Comparison of ENCODE assay signal across 1 cellular context in the genomic region with DNA sequence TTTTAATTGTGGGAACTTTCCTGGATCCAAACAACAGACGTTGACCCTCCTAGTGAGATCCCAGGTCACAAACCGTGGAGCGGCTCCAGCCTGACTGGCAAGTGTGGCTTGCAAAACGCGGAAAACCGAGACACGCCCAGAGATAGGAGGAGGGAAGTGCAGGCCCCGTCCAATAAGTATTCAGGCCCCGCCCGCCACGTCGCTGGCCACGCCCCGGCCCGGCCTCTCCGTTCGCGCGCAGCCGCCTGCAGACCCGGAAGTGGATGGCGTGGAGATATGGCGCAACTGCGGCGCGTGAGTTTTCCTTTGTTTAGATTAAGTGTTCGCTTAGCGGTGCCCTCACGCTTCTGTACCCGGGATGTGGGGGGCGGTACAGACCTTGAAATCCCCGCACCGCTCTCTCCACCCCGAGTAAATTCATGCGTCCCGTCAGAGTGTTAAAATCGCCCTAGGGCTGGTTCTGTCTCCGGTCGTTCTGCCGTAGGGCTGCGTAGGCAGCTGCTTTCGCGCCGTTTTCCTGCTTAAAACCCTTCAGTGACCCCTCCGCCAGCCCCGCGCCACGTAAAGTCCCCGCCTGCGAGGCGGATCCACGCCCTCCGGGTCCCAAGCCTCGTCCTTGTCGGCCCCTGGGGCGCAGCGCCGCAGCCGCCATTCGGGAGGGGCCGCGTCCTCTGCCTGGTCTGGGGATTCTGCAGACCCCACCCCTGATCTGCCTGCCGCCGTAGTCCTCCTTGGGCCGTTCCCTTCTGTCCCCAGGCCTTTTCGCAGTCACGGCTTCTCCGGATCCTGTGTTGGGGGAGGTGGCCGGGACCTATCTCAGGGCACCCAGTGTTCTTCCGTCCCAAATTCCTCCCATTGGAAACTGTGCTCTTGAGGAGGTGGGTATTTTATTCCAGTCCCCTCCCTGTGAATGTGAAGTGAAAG.
TF ChIP-seq lines count a peak whose summit lies in the region.

A gene (plus strand): TSS at position 250 of the 924 bp plus-strand sequence. CDS start 27 bp downstream, at position 277.

TF ChIP-seq in K562, 482 proteins besides CTCF, POLR2A, EP300 and RAD21 (continued from another document and continues in another):
- TF ChIP-seq, protein P1, sequence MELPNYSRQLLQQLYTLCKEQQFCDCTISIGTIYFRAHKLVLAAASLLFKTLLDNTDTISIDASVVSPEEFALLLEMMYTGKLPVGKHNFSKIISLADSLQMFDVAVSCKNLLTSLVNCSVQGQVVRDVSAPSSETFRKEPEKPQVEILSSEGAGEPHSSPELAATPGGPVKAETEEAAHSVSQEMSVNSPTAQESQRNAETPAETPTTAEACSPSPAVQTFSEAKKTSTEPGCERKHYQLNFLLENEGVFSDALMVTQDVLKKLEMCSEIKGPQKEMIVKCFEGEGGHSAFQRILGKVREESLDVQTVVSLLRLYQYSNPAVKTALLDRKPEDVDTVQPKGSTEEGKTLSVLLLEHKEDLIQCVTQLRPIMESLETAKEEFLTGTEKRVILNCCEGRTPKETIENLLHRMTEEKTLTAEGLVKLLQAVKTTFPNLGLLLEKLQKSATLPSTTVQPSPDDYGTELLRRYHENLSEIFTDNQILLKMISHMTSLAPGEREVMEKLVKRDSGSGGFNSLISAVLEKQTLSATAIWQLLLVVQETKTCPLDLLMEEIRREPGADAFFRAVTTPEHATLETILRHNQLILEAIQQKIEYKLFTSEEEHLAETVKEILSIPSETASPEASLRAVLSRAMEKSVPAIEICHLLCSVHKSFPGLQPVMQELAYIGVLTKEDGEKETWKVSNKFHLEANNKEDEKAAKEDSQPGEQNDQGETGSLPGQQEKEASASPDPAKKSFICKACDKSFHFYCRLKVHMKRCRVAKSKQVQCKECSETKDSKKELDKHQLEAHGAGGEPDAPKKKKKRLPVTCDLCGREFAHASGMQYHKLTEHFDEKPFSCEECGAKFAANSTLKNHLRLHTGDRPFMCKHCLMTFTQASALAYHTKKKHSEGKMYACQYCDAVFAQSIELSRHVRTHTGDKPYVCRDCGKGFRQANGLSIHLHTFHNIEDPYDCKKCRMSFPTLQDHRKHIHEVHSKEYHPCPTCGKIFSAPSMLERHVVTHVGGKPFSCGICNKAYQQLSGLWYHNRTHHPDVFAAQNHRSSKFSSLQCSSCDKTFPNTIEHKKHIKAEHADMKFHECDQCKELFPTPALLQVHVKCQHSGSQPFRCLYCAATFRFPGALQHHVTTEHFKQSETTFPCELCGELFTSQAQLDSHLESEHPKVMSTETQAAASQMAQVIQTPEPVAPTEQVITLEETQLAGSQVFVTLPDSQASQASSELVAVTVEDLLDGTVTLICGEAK (IDR thresholded peaks at IDR 0.05) = no peak; the same call in 1 of the 2 replicates
- TF ChIP-seq, protein P1 (CRISPR knock-in tag; IDR thresholded peaks at IDR 0.05) = no peak
- TF ChIP-seq, protein P2, sequence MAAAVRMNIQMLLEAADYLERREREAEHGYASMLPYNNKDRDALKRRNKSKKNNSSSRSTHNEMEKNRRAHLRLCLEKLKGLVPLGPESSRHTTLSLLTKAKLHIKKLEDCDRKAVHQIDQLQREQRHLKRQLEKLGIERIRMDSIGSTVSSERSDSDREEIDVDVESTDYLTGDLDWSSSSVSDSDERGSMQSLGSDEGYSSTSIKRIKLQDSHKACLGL (CRISPR knock-in tag; IDR thresholded peaks at IDR 0.05; ENCODE audit: borderline replicate concordance, poor library complexity, severe bottlenecking) = no peak
- TF ChIP-seq ZNF146 (CRISPR knock-in tag; IDR thresholded peaks at IDR 0.05; ENCODE audit: unreplicated experiment) = no peak
- TF ChIP-seq POLR2B (IDR thresholded peaks at IDR 0.05; ENCODE audit: low read depth, partially characterized antibody) = peak; percentile 80
- TF ChIP-seq CHD2 (IDR thresholded peaks at IDR 0.05; ENCODE audit: low read depth, low read length) = 0 out of 2 replicates have a peak, but pooled peaks have one; percentile 29
- no peak for TF ChIP-seq SRSF9 (IDR thresholded peaks at IDR 0.05; ENCODE audit: borderline replicate concordance, low read depth, low read length)
- TF ChIP-seq PML (IDR thresholded peaks at IDR 0.05; ENCODE audit: low read length) = peak; percentile 39; the same call in 1 of the 2 replicates
- peak; percentile 26 for TF ChIP-seq SMAD1 (IDR thresholded peaks at IDR 0.05; ENCODE audit: low read depth, low read length, partially characterized antibody)
- TF ChIP-seq SMARCA4 (IDR thresholded peaks at IDR 0.05) = no peak
- TF ChIP-seq, protein P3, sequence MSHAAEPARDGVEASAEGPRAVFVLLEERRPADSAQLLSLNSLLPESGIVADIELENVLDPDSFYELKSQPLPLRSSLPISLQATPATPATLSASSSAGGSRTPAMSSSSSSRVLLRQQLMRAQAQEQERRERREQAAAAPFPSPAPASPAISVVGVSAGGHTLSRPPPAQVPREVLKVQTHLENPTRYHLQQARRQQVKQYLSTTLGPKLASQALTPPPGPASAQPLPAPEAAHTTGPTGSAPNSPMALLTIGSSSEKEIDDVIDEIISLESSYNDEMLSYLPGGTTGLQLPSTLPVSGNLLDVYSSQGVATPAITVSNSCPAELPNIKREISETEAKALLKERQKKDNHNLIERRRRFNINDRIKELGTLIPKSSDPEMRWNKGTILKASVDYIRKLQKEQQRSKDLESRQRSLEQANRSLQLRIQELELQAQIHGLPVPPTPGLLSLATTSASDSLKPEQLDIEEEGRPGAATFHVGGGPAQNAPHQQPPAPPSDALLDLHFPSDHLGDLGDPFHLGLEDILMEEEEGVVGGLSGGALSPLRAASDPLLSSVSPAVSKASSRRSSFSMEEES (CRISPR knock-in tag; IDR thresholded peaks at IDR 0.05) = no peak
- TF ChIP-seq ZNF175 (CRISPR knock-in tag; IDR thresholded peaks at IDR 0.05; ENCODE audit: low read depth) = no peak
- TF ChIP-seq, protein P4, sequence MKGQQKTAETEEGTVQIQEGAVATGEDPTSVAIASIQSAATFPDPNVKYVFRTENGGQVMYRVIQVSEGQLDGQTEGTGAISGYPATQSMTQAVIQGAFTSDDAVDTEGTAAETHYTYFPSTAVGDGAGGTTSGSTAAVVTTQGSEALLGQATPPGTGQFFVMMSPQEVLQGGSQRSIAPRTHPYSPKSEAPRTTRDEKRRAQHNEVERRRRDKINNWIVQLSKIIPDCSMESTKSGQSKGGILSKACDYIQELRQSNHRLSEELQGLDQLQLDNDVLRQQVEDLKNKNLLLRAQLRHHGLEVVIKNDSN (CRISPR knock-in tag; IDR thresholded peaks at IDR 0.05) = no peak
- no peak for TF ChIP-seq ZBTB1 (CRISPR knock-in tag; IDR thresholded peaks at IDR 0.05; ENCODE audit: borderline replicate concordance, low read depth)
- TF ChIP-seq, protein P5, sequence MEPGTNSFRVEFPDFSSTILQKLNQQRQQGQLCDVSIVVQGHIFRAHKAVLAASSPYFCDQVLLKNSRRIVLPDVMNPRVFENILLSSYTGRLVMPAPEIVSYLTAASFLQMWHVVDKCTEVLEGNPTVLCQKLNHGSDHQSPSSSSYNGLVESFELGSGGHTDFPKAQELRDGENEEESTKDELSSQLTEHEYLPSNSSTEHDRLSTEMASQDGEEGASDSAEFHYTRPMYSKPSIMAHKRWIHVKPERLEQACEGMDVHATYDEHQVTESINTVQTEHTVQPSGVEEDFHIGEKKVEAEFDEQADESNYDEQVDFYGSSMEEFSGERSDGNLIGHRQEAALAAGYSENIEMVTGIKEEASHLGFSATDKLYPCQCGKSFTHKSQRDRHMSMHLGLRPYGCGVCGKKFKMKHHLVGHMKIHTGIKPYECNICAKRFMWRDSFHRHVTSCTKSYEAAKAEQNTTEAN (CRISPR knock-in tag; IDR thresholded peaks at IDR 0.05) = no peak
- TF ChIP-seq KLF13 (tag; IDR thresholded peaks at IDR 0.05; ENCODE audit: borderline replicate concordance, low read depth) = no peak
- TF ChIP-seq MTA2 (IDR thresholded peaks at IDR 0.05; ENCODE audit: low read depth) = no peak
- peak; percentile 77 for TF ChIP-seq RB1 (IDR thresholded peaks at IDR 0.05; ENCODE audit: low read depth)
- no peak for TF ChIP-seq TCF7L2 (IDR thresholded peaks at IDR 0.05; ENCODE audit: low read depth, low read length)
- TF ChIP-seq, protein P6, sequence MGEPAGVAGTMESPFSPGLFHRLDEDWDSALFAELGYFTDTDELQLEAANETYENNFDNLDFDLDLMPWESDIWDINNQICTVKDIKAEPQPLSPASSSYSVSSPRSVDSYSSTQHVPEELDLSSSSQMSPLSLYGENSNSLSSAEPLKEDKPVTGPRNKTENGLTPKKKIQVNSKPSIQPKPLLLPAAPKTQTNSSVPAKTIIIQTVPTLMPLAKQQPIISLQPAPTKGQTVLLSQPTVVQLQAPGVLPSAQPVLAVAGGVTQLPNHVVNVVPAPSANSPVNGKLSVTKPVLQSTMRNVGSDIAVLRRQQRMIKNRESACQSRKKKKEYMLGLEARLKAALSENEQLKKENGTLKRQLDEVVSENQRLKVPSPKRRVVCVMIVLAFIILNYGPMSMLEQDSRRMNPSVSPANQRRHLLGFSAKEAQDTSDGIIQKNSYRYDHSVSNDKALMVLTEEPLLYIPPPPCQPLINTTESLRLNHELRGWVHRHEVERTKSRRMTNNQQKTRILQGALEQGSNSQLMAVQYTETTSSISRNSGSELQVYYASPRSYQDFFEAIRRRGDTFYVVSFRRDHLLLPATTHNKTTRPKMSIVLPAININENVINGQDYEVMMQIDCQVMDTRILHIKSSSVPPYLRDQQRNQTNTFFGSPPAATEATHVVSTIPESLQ (CRISPR knock-in tag; IDR thresholded peaks at IDR 0.05) = no peak
- TF ChIP-seq U2AF1 (optimal IDR thresholded peaks at IDR 0.05; ENCODE audit: low read depth, low read length) = no peak
- TF ChIP-seq, protein P7, sequence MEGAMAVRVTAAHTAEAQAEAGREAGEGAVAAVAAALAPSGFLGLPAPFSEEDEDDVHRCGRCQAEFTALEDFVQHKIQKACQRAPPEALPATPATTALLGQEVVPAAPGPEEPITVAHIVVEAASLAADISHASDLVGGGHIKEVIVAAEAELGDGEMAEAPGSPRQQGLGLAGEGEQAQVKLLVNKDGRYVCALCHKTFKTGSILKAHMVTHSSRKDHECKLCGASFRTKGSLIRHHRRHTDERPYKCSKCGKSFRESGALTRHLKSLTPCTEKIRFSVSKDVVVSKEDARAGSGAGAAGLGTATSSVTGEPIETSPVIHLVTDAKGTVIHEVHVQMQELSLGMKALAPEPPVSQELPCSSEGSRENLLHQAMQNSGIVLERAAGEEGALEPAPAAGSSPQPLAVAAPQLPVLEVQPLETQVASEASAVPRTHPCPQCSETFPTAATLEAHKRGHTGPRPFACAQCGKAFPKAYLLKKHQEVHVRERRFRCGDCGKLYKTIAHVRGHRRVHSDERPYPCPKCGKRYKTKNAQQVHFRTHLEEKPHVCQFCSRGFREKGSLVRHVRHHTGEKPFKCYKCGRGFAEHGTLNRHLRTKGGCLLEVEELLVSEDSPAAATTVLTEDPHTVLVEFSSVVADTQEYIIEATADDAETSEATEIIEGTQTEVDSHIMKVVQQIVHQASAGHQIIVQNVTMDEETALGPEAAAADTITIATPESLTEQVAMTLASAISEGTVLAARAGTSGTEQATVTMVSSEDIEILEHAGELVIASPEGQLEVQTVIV (CRISPR knock-in tag; IDR thresholded peaks at IDR 0.05; ENCODE audit: borderline replicate concordance) = no peak
- peak; percentile 81; the same call in 1 of the 2 replicates for TF ChIP-seq POLR2H (tag; IDR thresholded peaks at IDR 0.05; ENCODE audit: low read depth)
- no peak for TF ChIP-seq CBFA2T3 (IDR thresholded peaks at IDR 0.05)
- TF ChIP-seq KAT7 (CRISPR knock-in tag; IDR thresholded peaks at IDR 0.05; ENCODE audit: borderline replicate concordance) = 0 out of 2 replicates have a peak, but pooled peaks have one; percentile 77
- no peak for TF ChIP-seq ZNF143 (CRISPR knock-in tag; IDR thresholded peaks at IDR 0.05)
- TF ChIP-seq HDAC3 (IDR thresholded peaks at IDR 0.05; ENCODE audit: borderline replicate concordance, partially characterized antibody) = no peak
- TF ChIP-seq LCOR (CRISPR knock-in tag; IDR thresholded peaks at IDR 0.05) = 0 out of 2 replicates have a peak, but pooled peaks have one; percentile 31
- no peak for TF ChIP-seq RBM14 (IDR thresholded peaks at IDR 0.05; ENCODE audit: borderline replicate concordance, insufficient read depth, low read depth, low read length)
- TF ChIP-seq CAMTA2 (CRISPR knock-in tag; conservative IDR thresholded peaks at IDR 0.05) = no peak
- TF ChIP-seq RFX5 (IDR thresholded peaks at IDR 0.05; ENCODE audit: low read depth, low read length) = no peak
- TF ChIP-seq, protein P8, sequence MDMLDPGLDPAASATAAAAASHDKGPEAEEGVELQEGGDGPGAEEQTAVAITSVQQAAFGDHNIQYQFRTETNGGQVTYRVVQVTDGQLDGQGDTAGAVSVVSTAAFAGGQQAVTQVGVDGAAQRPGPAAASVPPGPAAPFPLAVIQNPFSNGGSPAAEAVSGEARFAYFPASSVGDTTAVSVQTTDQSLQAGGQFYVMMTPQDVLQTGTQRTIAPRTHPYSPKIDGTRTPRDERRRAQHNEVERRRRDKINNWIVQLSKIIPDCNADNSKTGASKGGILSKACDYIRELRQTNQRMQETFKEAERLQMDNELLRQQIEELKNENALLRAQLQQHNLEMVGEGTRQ (CRISPR knock-in tag; IDR thresholded peaks at IDR 0.05) = no peak
- TF ChIP-seq ZNF274 (IDR thresholded peaks at IDR 0.05; ENCODE audit: borderline replicate concordance, low read depth, low read length) = no peak
- TF ChIP-seq, protein P9, sequence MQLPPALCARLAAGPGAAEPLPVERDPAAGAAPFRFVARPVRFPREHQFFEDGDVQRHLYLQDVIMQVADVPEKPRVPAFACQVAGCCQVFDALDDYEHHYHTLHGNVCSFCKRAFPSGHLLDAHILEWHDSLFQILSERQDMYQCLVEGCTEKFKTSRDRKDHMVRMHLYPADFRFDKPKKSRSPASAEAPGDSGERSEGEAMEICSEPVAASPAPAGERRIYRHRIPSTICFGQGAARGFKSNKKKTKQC (CRISPR knock-in tag; IDR thresholded peaks at IDR 0.05) = no peak
- TF ChIP-seq WHSC1 (IDR thresholded peaks at IDR 0.05; ENCODE audit: low read length) = no peak
- TF ChIP-seq ZNF766 (CRISPR knock-in tag; conservative IDR thresholded peaks at IDR 0.05) = no peak
- TF ChIP-seq KLF6 (CRISPR knock-in tag; IDR thresholded peaks at IDR 0.05; ENCODE audit: borderline replicate concordance) = no peak
